Comparison of ENCODE assay signal across 8 cellular contexts in genomic region chr5:133977161-133977787, GRCh38. TPM values are rescaled to one million over a fixed set of nuclear protein-coding genes. Genes with fewer than 3 reads are reported as not detected.
DNase-seq lines count a peak whose midpoint lies in the region; ATAC-seq and TF ChIP-seq lines count a peak whose summit lies in the region.

No MANE protein-coding gene starts in this region.

- 67 to 74% (median 68%) methylated on average over 5 of the region's 5 CpGs for WGBS in psoas muscle, 3 donors

- H3K4me1 ChIP-seq in psoas muscle = peaks cover 46% of the 10 kb centered on the region

- DNase-seq in T-helper 2 cell treated with Interferon-gamma antibody and Interleukin-4, amounts not matched to agents 5 μg/mL and 100 μg/mL, for 36 hours (ENCODE audit: low spot score) = no peak
- DNase-seq in T-helper 2 cell (no peak), psoas muscle (no peak), SHP77 (lab: John Stamatoyannopoulos, UW) (no peak), foreskin fibroblast (no peak)

- peaks cover 19 to 68% of the 10 kb centered on the region in 2 donors for H3K36me3 ChIP-seq in psoas muscle (ENCODE audit: insufficient read depth in 1 of 2, low read depth in 1 of 2)

- no peak for TF ChIP-seq CTCF in psoas muscle (IDR thresholded peaks at IDR 0.05)
- TF ChIP-seq CTCF in foreskin fibroblast (IDR thresholded peaks at IDR 0.05; ENCODE audit: low read depth, low read length) = no peak

- no peaks in the 10 kb centered on the region for H3K9me3 Mint-ChIP-seq in T-helper 2 cell treated with Interferon-gamma antibody and Interleukin-4, amounts not matched to agents 5 μg/mL and 100 μg/mL, for 36 hours
- H3K9me3 Mint-ChIP-seq in activated naive CD8-positive, alpha-beta T cell (ENCODE audit: low read depth) = no peaks in the 10 kb centered on the region

- peak overlapping the region; percentile 78 for H3K27ac ChIP-seq in psoas muscle

- H3K9me3 ChIP-seq in psoas muscle = no peaks in the 10 kb centered on the region

- H3K27ac Mint-ChIP-seq in T-helper 2 cell treated with Interferon-gamma antibody and Interleukin-4, amounts not matched to agents 5 μg/mL and 100 μg/mL, for 36 hours = peak overlapping the region; percentile 23
- H3K27ac Mint-ChIP-seq in activated naive CD8-positive, alpha-beta T cell = peak overlapping the region; percentile 80

- intact Hi-C loops in psoas muscle (cut with DNase I) = no loop called here

- H3K4me3 ChIP-seq in psoas muscle (no peak overlapping the region), foreskin fibroblast (ENCODE audit: low read depth in 1 of 2, low read length in 2 of 2) (no peak overlapping the region)

- H3K36me3 Mint-ChIP-seq in T-helper 2 cell treated with Interferon-gamma antibody and Interleukin-4, amounts not matched to agents 5 μg/mL and 100 μg/mL, for 36 hours (ENCODE audit: low read depth) = peaks cover 51% of the 10 kb centered on the region
- H3K36me3 Mint-ChIP-seq in activated naive CD8-positive, alpha-beta T cell = peaks cover 4% of the 10 kb centered on the region

- H3K27me3 Mint-ChIP-seq in T-helper 2 cell treated with Interferon-gamma antibody and Interleukin-4, amounts not matched to agents 5 μg/mL and 100 μg/mL, for 36 hours (ENCODE audit: low read depth) = no peaks in the 10 kb centered on the region
- H3K27me3 Mint-ChIP-seq in activated naive CD8-positive, alpha-beta T cell = no peaks in the 10 kb centered on the region

- H3K4me3 Mint-ChIP-seq in T-helper 2 cell treated with Interferon-gamma antibody and Interleukin-4, amounts not matched to agents 5 μg/mL and 100 μg/mL, for 36 hours = no peak overlapping the region
- H3K4me3 Mint-ChIP-seq in activated naive CD8-positive, alpha-beta T cell = no peak overlapping the region

- ATAC-seq in HG02885 (IDR thresholded peaks at IDR 0.05; ENCODE audit: poor library complexity, unreplicated experiment) (peak; percentile 56), psoas muscle (peak; percentile 27 to 55 (median 36)), HG02763 (IDR thresholded peaks at IDR 0.05; ENCODE audit: unreplicated experiment) (no peak)

- peaks cover 16% of the 10 kb centered on the region for H3K4me1 Mint-ChIP-seq in T-helper 2 cell treated with Interferon-gamma antibody and Interleukin-4, amounts not matched to agents 5 μg/mL and 100 μg/mL, for 36 hours (ENCODE audit: low read depth)
- H3K4me1 Mint-ChIP-seq in activated naive CD8-positive, alpha-beta T cell (ENCODE audit: low read depth) = peaks cover 8% of the 10 kb centered on the region

- H3K27me3 ChIP-seq in psoas muscle (ENCODE audit: insufficient read depth in 3 of 3, low read length in 2 of 3) = no peaks in the 10 kb centered on the region

RNA-seq across cellular contexts. Expression of gene C5orf15, which starts 8.8 kb away (rescaled TPM):
- total RNA-seq in psoas muscle = 10 to 100 TPM; 12.7 to 16.0 (median 13.4) TPM
- polyA plus RNA-seq in psoas muscle = 10 to 100 TPM; 13.2 to 29.8 (median 22.9) TPM

RNA-seq across cellular contexts. Expression of gene VDAC1, which starts 27.5 kb away (rescaled TPM):
- total RNA-seq in psoas muscle = 100 to 1,000 TPM; 389 to 592 (median 473) TPM
- 100 to 1,000 TPM; 525 to 576 (median 529) TPM for polyA plus RNA-seq in psoas muscle
